13 cellular contexts compared by ENCODE assay signal in genomic region chr2:11701831-11702301, GRCh38. TPM values are rescaled to one million over a fixed set of nuclear protein-coding genes. Genes with fewer than 3 reads are reported as not detected.
DNase-seq lines count a peak whose midpoint lies in the region; ATAC-seq and TF ChIP-seq lines count a peak whose summit lies in the region.
"Had no signal": no experiment of that assay in that cellular context is flagged by ENCODE, and none has a peak within 500 bp of the region (broad histone marks: within the 10 kb centered on the region; RNA-seq: fewer than 3 reads in every experiment).

No MANE protein-coding gene starts in this region.

- no peak for TF ChIP-seq CTCF in CD14-positive monocyte (IDR thresholded peaks at IDR 0.05)
- no peak for TF ChIP-seq CTCF in Loucy (conservative IDR thresholded peaks at IDR 0.05; ENCODE audit: low read length)

- intact Hi-C loops in CD14-positive monocyte (cut with micrococcal nuclease) = loop anchor here (2.0 to 5.0 kb wide), 2 partner anchors 40 to 45 kb away; partner anchors contain the start of gene LPIN1 (in 1 of the 2)

- peaks cover 0 to 5% (median 0%) of the 10 kb centered on the region in 7 donors for H3K9me3 Mint-ChIP-seq in CD14-positive monocyte
- H3K9me3 Mint-ChIP-seq in activated naive CD8-positive, alpha-beta T cell treated with anti-CD3 and anti-CD28 coated beads, Interleukin-2, amount 50 U/mL, for 24 hours = no peaks in the 10 kb centered on the region
- H3K9me3 Mint-ChIP-seq: stimulated activated naive CD8-positive, alpha-beta T cell treated with anti-CD3 and anti-CD28 coated beads, Interleukin-15, Interleukin-2, amounts not matched to agents 100 ng/mL and 50 ng/mL, for 24 hours had no signal

- peak overlapping the region; percentile 11 for H3K9ac ChIP-seq in Loucy (ENCODE audit: low read depth, low read length, poor library complexity, severe bottlenecking)

- H3K9me3 ChIP-seq in Loucy (ENCODE audit: insufficient read depth, low read depth, low read length) = no peaks in the 10 kb centered on the region
- H3K9me3 ChIP-seq: esophagus muscularis mucosa had no signal

- ATAC-seq in activated naive CD8-positive, alpha-beta T cell treated with anti-CD3 and anti-CD28 coated beads, Interleukin-2, amount 50 U/mL, for 24 hours = peak; percentile 42
- no peak for ATAC-seq in GM19397 (IDR thresholded peaks at IDR 0.05; ENCODE audit: unreplicated experiment)
- no peak for ATAC-seq in GM21786 (IDR thresholded peaks at IDR 0.05; ENCODE audit: unreplicated experiment)
- no peak for ATAC-seq in HG02970 (IDR thresholded peaks at IDR 0.05; ENCODE audit: low FRiP score, unreplicated experiment)

- peaks cover 0 to 3% (median 3%) of the 10 kb centered on the region in 3 donors for H3K27me3 Mint-ChIP-seq in CD14-positive monocyte (ENCODE audit: low read depth in 3 of 3)
- H3K27me3 Mint-ChIP-seq in activated naive CD8-positive, alpha-beta T cell treated with anti-CD3 and anti-CD28 coated beads, Interleukin-2, amount 50 U/mL, for 24 hours = peaks cover 3% of the 10 kb centered on the region

- DNase-seq in CD14-positive monocyte (ENCODE audit: low spot score) = peak; percentile 97
- DNase-seq in activated naive CD8-positive, alpha-beta T cell treated with anti-CD3 and anti-CD28 coated beads, Interleukin-2, amount 50 U/mL, for 24 hours = peak; percentile 23
- peak; percentile 80 for DNase-seq in myocyte (ENCODE audit: low read depth)
- DNase-seq in effector CD8-positive, alpha-beta T cell (lab: John Stamatoyannopoulos, UW) = no peak
- DNase-seq: NCI-H1417 treated with DMSO at 0.1 percent for 48 hours; NK-92 treated with Interleukin-12 subunit alpha and Interleukin-12 subunit beta, amount 100 ng/mL, for 24 hours had no signal

- peak overlapping the region; percentile 45 for H3K4me2 ChIP-seq in Loucy (ENCODE audit: low read depth, low read length, poor library complexity, severe bottlenecking)

- no peaks in the 10 kb centered on the region for H3K36me3 ChIP-seq in Loucy (ENCODE audit: insufficient read depth, low read length)
- H3K36me3 ChIP-seq: esophagus muscularis mucosa had no signal

- H3K4me1 ChIP-seq in Loucy (ENCODE audit: insufficient read depth, low read length, poor library complexity, severe bottlenecking) = peaks cover 40% of the 10 kb centered on the region

- no peak overlapping the region for H3K27ac Mint-ChIP-seq in CD14-positive monocyte
- H3K27ac Mint-ChIP-seq in activated naive CD8-positive, alpha-beta T cell treated with anti-CD3 and anti-CD28 coated beads, Interleukin-2, amount 50 U/mL, for 24 hours = no peak overlapping the region
- H3K27ac Mint-ChIP-seq: stimulated activated naive CD8-positive, alpha-beta T cell treated with anti-CD3 and anti-CD28 coated beads, Interleukin-15, Interleukin-2, amounts not matched to agents 100 ng/mL and 50 ng/mL, for 24 hours had no signal

- H3K36me3 Mint-ChIP-seq in CD14-positive monocyte = no peaks in the 10 kb centered on the region
- H3K36me3 Mint-ChIP-seq in activated naive CD8-positive, alpha-beta T cell treated with anti-CD3 and anti-CD28 coated beads, Interleukin-2, amount 50 U/mL, for 24 hours (ENCODE audit: low read depth) = no peaks in the 10 kb centered on the region

- no peak overlapping the region for H3K4me3 Mint-ChIP-seq in CD14-positive monocyte
- no peak overlapping the region for H3K4me3 Mint-ChIP-seq in activated naive CD8-positive, alpha-beta T cell treated with anti-CD3 and anti-CD28 coated beads, Interleukin-2, amount 50 U/mL, for 24 hours
- H3K4me3 Mint-ChIP-seq: stimulated activated naive CD8-positive, alpha-beta T cell treated with anti-CD3 and anti-CD28 coated beads, Interleukin-15, Interleukin-2, amounts not matched to agents 100 ng/mL and 50 ng/mL, for 24 hours had no signal

- no peaks in the 10 kb centered on the region for H4K20me1 ChIP-seq in Loucy (ENCODE audit: insufficient read depth, low read length, poor library complexity, severe bottlenecking)

- no peaks in the 10 kb centered on the region for H3F3A ChIP-seq in Loucy (ENCODE audit: low read depth)

- H3K27me3 ChIP-seq in Loucy (ENCODE audit: insufficient read depth, low read length, poor library complexity, severe bottlenecking) = no peaks in the 10 kb centered on the region
- H3K27me3 ChIP-seq: esophagus muscularis mucosa had no signal

- no peaks in the 10 kb centered on the region for H3K79me2 ChIP-seq in Loucy (ENCODE audit: insufficient read depth, low read length)

- peaks cover 18% of the 10 kb centered on the region for H3K4me1 Mint-ChIP-seq in CD14-positive monocyte
- peaks cover 7% of the 10 kb centered on the region for H3K4me1 Mint-ChIP-seq in activated naive CD8-positive, alpha-beta T cell treated with anti-CD3 and anti-CD28 coated beads, Interleukin-2, amount 50 U/mL, for 24 hours

- no peaks in the 10 kb centered on the region for H3K9me2 ChIP-seq in Loucy (replicated peaks; ENCODE audit: low read depth, low read length)

- peak overlapping the region; percentile 15 for H3K4me3 ChIP-seq in Loucy (ENCODE audit: low read length, poor library complexity, severe bottlenecking)
- H3K4me3 ChIP-seq: esophagus muscularis mucosa had no signal

- H2AFZ ChIP-seq in Loucy (ENCODE audit: low read length) = peak overlapping the region; percentile 7; the same call in 1 of the 2 replicates

RNA-seq across cellular contexts. Expression of gene NTSR2, which starts 31.9 kb away (rescaled TPM):
- not detected for polyA plus RNA-seq in CD14-positive monocyte
- not detected in 2 replicates for total RNA-seq in myocyte
- polyA plus RNA-seq in myocyte (2012) = not detected
- total RNA-seq: esophagus muscularis mucosa had no signal
- polyA plus RNA-seq: keratinocyte had no signal

RNA-seq across cellular contexts. Expression of gene LPIN1, which starts 44.6 kb away (rescaled TPM):
- polyA plus RNA-seq in CD14-positive monocyte = 1 to 10 TPM; 1.8 to 2.7 TPM
- total RNA-seq in myocyte = 42.2 and 57.4 TPM in 2 replicates
- polyA plus RNA-seq in myocyte (2012) = 18.4 TPM
